Comparison of ENCODE assay signal across 13 cellular contexts in the genomic region with DNA sequence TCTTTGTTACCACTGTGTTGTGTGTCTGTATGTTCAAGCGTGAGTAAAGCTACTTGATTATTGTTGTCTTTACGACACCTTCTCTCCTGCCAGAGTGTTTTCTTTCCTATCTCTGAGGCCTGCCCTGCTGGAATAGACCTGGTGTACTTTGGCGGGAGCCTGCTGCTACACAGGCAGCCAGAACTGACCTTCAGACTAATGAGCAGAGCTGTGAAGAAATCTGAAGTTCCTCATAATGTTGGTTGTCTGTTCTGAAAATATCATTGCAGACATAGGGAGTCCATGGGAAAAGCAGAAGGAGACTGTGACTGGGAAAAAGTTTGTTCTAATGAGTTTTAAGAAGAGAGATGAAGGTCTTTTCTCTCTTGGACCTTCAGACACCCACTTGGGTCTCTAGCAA. TPM values are rescaled to one million over a fixed set of nuclear protein-coding genes. Genes with fewer than 3 reads are reported as not detected.
DNase-seq lines count a peak whose midpoint lies in the region; ATAC-seq and TF ChIP-seq lines count a peak whose summit lies in the region.
"Had no signal": no experiment of that assay in that cellular context is flagged by ENCODE, and none has a peak within 500 bp of the region (broad histone marks: within the 10 kb centered on the region; RNA-seq: fewer than 3 reads in every experiment).

No MANE protein-coding gene starts in this region.

- peaks cover 33% of the 10 kb centered on the region for H3K79me2 ChIP-seq in mammary epithelial cell (ENCODE audit: insufficient read depth, low read length)

- H3K4me1 ChIP-seq in mammary epithelial cell (ENCODE audit: insufficient read depth, low read length) (no peaks in the 10 kb centered on the region), prostate gland (replicated peaks) (peaks cover under 1% of the 10 kb centered on the region)

- H3K9me3 ChIP-seq in mammary epithelial cell (replicated peaks; ENCODE audit: insufficient read depth, low read length) (no peaks in the 10 kb centered on the region), prostate gland (no peaks in the 10 kb centered on the region)

- TF ChIP-seq POLR2A in prostate gland (IDR thresholded peaks at IDR 0.05), result no peak

- WGBS in mammary epithelial cell (ENCODE audit: low coverage, missing lambda C conversion rate), result 96% methylated on average over 3 of the region's 3 CpGs
- WGBS in prostate gland, result 57% methylated on average over 3 of the region's 3 CpGs

- H4K20me1 ChIP-seq in mammary epithelial cell (ENCODE audit: insufficient read depth, low read length), result no peaks in the 10 kb centered on the region

- H3K27me3 Mint-ChIP-seq in MCF 10A (ENCODE audit: insufficient read depth, unreplicated experiment), result no peaks in the 10 kb centered on the region
- H3K27me3 Mint-ChIP-seq in dendritic cell treated with granulocyte-macrophage colony-stimulating factor and Interleukin-4, amounts not matched to agents 40 ng/mL and 50 ng/mL, for 4 days, result no peaks in the 10 kb centered on the region
- H3K27me3 Mint-ChIP-seq in mesothelial cell of epicardium (ENCODE audit: low read depth), result no peaks in the 10 kb centered on the region
- H3K27me3 Mint-ChIP-seq in activated T-helper 1 cell treated with anti-CD3 and anti-CD28 coated beads, Interleukin-12 subunit alpha, Interleukin-12 subunit beta, Interleukin-2, Interleukin-4 antibody, amounts not matched to agents 30 ng/mL and 10 ng/mL and 1 ng/mL, durations not matched to agents 14 hours and 24 hours and 36 hours (ENCODE audit: insufficient read depth), result no peaks in the 10 kb centered on the region
- H3K27me3 Mint-ChIP-seq: activated naive CD8-positive, alpha-beta T cell treated with anti-CD3 and anti-CD28 coated beads, Interleukin-2, amount 50 U/mL, for 24 hours had no signal

- no peak overlapping the region for H3K27ac ChIP-seq in mammary epithelial cell (ENCODE audit: insufficient read depth, low read depth, low read length)
- no peak overlapping the region for H3K27ac ChIP-seq in prostate gland

- dilution Hi-C loops in mammary epithelial cell (cut with HindIII; ENCODE audit: low sequenced_read_pairs), result no loop called here

- in situ Hi-C loops in mammary epithelial cell (cut with MboI; ENCODE audit: low sequenced_read_pairs in 2 of 2), result no loop called here

- DNase-seq in MCF 10A (ENCODE audit: unreplicated experiment) (no peak), mammary epithelial cell (no peak), mesothelial cell of epicardium (ENCODE audit: low spot score in 2 of 2, unreplicated experiment in 2 of 2) (no peak), prostate gland (ENCODE audit: low spot score) (no peak), SHP77 treated with DMSO at 0.1 percent for 48 hours (lab: John Stamatoyannopoulos, UW) (no peak)
- DNase-seq in activated T-helper 1 cell treated with anti-CD3 and anti-CD28 coated beads, Interleukin-12 subunit alpha, Interleukin-12 subunit beta, Interleukin-2, Interleukin-4 antibody, amounts not matched to agents 30 ng/mL and 10 ng/mL and 1 ng/mL, durations not matched to agents 14 hours and 24 hours and 36 hours (ENCODE audit: low spot score), result no peak
- DNase-seq: 8988T; activated CD4-positive, alpha-beta T cell treated with anti-CD3 and anti-CD28 coated beads for 1 hour; activated naive CD8-positive, alpha-beta T cell treated with anti-CD3 and anti-CD28 coated beads, Interleukin-2, amount 50 U/mL, for 24 hours; NCI-H1930; NCI-H748 treated with DMSO at 0.1 percent for 48 hours had no signal

- peak overlapping the region; percentile 46 for H3K27ac Mint-ChIP-seq in MCF 10A (ENCODE audit: low read depth, unreplicated experiment)
- H3K27ac Mint-ChIP-seq in dendritic cell treated with granulocyte-macrophage colony-stimulating factor and Interleukin-4, amounts not matched to agents 40 ng/mL and 50 ng/mL, for 4 days, result peak overlapping the region; percentile 66
- H3K27ac Mint-ChIP-seq in mesothelial cell of epicardium, result peak overlapping the region; percentile 87
- no peak overlapping the region for H3K27ac Mint-ChIP-seq in activated T-helper 1 cell treated with anti-CD3 and anti-CD28 coated beads, Interleukin-12 subunit alpha, Interleukin-12 subunit beta, Interleukin-2, Interleukin-4 antibody, amounts not matched to agents 30 ng/mL and 10 ng/mL and 1 ng/mL, durations not matched to agents 14 hours and 24 hours and 36 hours
- H3K27ac Mint-ChIP-seq: activated naive CD8-positive, alpha-beta T cell treated with anti-CD3 and anti-CD28 coated beads, Interleukin-2, amount 50 U/mL, for 24 hours had no signal

- H3K4me1 Mint-ChIP-seq in MCF 10A (ENCODE audit: insufficient read depth, unreplicated experiment) (peaks cover 4% of the 10 kb centered on the region), mesothelial cell of epicardium (peaks cover 1% of the 10 kb centered on the region)
- peaks cover 42% of the 10 kb centered on the region for H3K4me1 Mint-ChIP-seq in dendritic cell treated with granulocyte-macrophage colony-stimulating factor and Interleukin-4, amounts not matched to agents 40 ng/mL and 50 ng/mL, for 4 days (ENCODE audit: low read depth)
- H3K4me1 Mint-ChIP-seq in activated T-helper 1 cell treated with anti-CD3 and anti-CD28 coated beads, Interleukin-12 subunit alpha, Interleukin-12 subunit beta, Interleukin-2, Interleukin-4 antibody, amounts not matched to agents 30 ng/mL and 10 ng/mL and 1 ng/mL, durations not matched to agents 14 hours and 24 hours and 36 hours (ENCODE audit: low read depth), result peaks cover 20% of the 10 kb centered on the region

- intact Hi-C loops in MCF 10A (cut with micrococcal nuclease), result no loop called here
- intact Hi-C loops in mammary epithelial cell (cut with micrococcal nuclease), result no loop called here
- intact Hi-C loops in dendritic cell treated with granulocyte-macrophage colony-stimulating factor and Interleukin-4, amounts not matched to agents 40 ng/mL and 50 ng/mL, for 4 days (cut with micrococcal nuclease), result no loop called here
- intact Hi-C loops in prostate gland (cut with DNase I), result no loop called here
- intact Hi-C loops in activated T-helper 1 cell treated with anti-CD3 and anti-CD28 coated beads, Interleukin-12 subunit alpha, Interleukin-12 subunit beta, Interleukin-2, Interleukin-4 antibody, amounts not matched to agents 30 ng/mL and 10 ng/mL and 1 ng/mL, durations not matched to agents 14 hours and 24 hours and 36 hours (cut with micrococcal nuclease), result no loop called here

- no peak for ATAC-seq in HG03108 (IDR thresholded peaks at IDR 0.05; ENCODE audit: unreplicated experiment)
- ATAC-seq: activated naive CD8-positive, alpha-beta T cell treated with anti-CD3 and anti-CD28 coated beads, Interleukin-2, amount 50 U/mL, for 24 hours had no signal

- CTCF ChIA-PET in MCF 10A (lab: Yijun Ruan, JAX) (no interaction called here), mammary epithelial cell (lab: Charles Lee; ENCODE audit: low non-redundant PET) (no interaction called here)

- H3K9me3 Mint-ChIP-seq in MCF 10A (ENCODE audit: unreplicated experiment), result no peaks in the 10 kb centered on the region
- no peaks in the 10 kb centered on the region for H3K9me3 Mint-ChIP-seq in dendritic cell treated with granulocyte-macrophage colony-stimulating factor and Interleukin-4, amounts not matched to agents 40 ng/mL and 50 ng/mL, for 4 days
- no peaks in the 10 kb centered on the region for H3K9me3 Mint-ChIP-seq in mesothelial cell of epicardium
- no peaks in the 10 kb centered on the region for H3K9me3 Mint-ChIP-seq in activated T-helper 1 cell treated with anti-CD3 and anti-CD28 coated beads, Interleukin-12 subunit alpha, Interleukin-12 subunit beta, Interleukin-2, Interleukin-4 antibody, amounts not matched to agents 30 ng/mL and 10 ng/mL and 1 ng/mL, durations not matched to agents 14 hours and 24 hours and 36 hours
- H3K9me3 Mint-ChIP-seq: activated naive CD8-positive, alpha-beta T cell treated with anti-CD3 and anti-CD28 coated beads, Interleukin-2, amount 50 U/mL, for 24 hours had no signal

- H3K4me3 Mint-ChIP-seq in MCF 10A (ENCODE audit: unreplicated experiment), result no peak overlapping the region
- H3K4me3 Mint-ChIP-seq in dendritic cell treated with granulocyte-macrophage colony-stimulating factor and Interleukin-4, amounts not matched to agents 40 ng/mL and 50 ng/mL, for 4 days, result no peak overlapping the region
- no peak overlapping the region for H3K4me3 Mint-ChIP-seq in mesothelial cell of epicardium
- H3K4me3 Mint-ChIP-seq in activated T-helper 1 cell treated with anti-CD3 and anti-CD28 coated beads, Interleukin-12 subunit alpha, Interleukin-12 subunit beta, Interleukin-2, Interleukin-4 antibody, amounts not matched to agents 30 ng/mL and 10 ng/mL and 1 ng/mL, durations not matched to agents 14 hours and 24 hours and 36 hours, result no peak overlapping the region
- H3K4me3 Mint-ChIP-seq: activated naive CD8-positive, alpha-beta T cell treated with anti-CD3 and anti-CD28 coated beads, Interleukin-2, amount 50 U/mL, for 24 hours had no signal

- H3K36me3 ChIP-seq in mammary epithelial cell (ENCODE audit: insufficient read depth, low read length) (peaks cover 2% of the 10 kb centered on the region), prostate gland (no peaks in the 10 kb centered on the region)

- TF ChIP-seq CTCF in MCF 10A (IDR thresholded peaks at IDR 0.05; ENCODE audit: unreplicated experiment), result no peak
- no peak for TF ChIP-seq CTCF in mammary epithelial cell (conservative IDR thresholded peaks at IDR 0.05 in 1 of 2, IDR thresholded peaks at IDR 0.05 in 1 of 2; ENCODE audit: extremely low read depth in 1 of 2, insufficient read depth in 1 of 2, low read depth in 1 of 2, low read length in 2 of 2)
- TF ChIP-seq CTCF in mesothelial cell of epicardium (IDR thresholded peaks at IDR 0.05; ENCODE audit: unreplicated experiment), result no peak
- TF ChIP-seq CTCF in prostate gland (IDR thresholded peaks at IDR 0.05), result no peak

- no peak overlapping the region for H3K4me2 ChIP-seq in mammary epithelial cell (ENCODE audit: insufficient read depth, low read depth, low read length)

- POLR2A ChIA-PET in MCF 10A (lab: Yijun Ruan, JAX), result interaction anchor here (1.2 kb wide), 1 partner anchor 9 kb away, joined by 6 read pairs; a partner anchor contains a TSS

- BruUV-seq in MCF 10A (replicated peaks; lab: Mats Ljungman, UMichigan) (no TSS peak), mammary epithelial cell (replicated peaks; lab: Mats Ljungman, UMichigan) (no TSS peak)

- no peak overlapping the region for H2AFZ ChIP-seq in mammary epithelial cell (ENCODE audit: low read depth, low read length)

- H3K27me3 ChIP-seq in mammary epithelial cell (ENCODE audit: insufficient read depth, low read length), result no peaks in the 10 kb centered on the region
- H3K27me3 ChIP-seq in prostate gland (replicated peaks; ENCODE audit: insufficient read depth), result no peaks in the 10 kb centered on the region

- H3K4me3 ChIP-seq in mammary epithelial cell (replicated peaks in 1 of 3; ENCODE audit: insufficient read depth in 1 of 3, low read depth in 2 of 3, low read length in 3 of 3) (no peak overlapping the region), prostate gland (no peak overlapping the region)

- no peak overlapping the region for H3K9ac ChIP-seq in mammary epithelial cell (ENCODE audit: insufficient read depth, low read length)

- H3K36me3 Mint-ChIP-seq in MCF 10A (ENCODE audit: insufficient read depth, unreplicated experiment) (peaks cover 36% of the 10 kb centered on the region), mesothelial cell of epicardium (peaks cover 22% of the 10 kb centered on the region)
- H3K36me3 Mint-ChIP-seq in dendritic cell treated with granulocyte-macrophage colony-stimulating factor and Interleukin-4, amounts not matched to agents 40 ng/mL and 50 ng/mL, for 4 days (ENCODE audit: low read depth), result peaks cover 56% of the 10 kb centered on the region
- H3K36me3 Mint-ChIP-seq in activated T-helper 1 cell treated with anti-CD3 and anti-CD28 coated beads, Interleukin-12 subunit alpha, Interleukin-12 subunit beta, Interleukin-2, Interleukin-4 antibody, amounts not matched to agents 30 ng/mL and 10 ng/mL and 1 ng/mL, durations not matched to agents 14 hours and 24 hours and 36 hours (ENCODE audit: low read depth), result peaks cover 14% of the 10 kb centered on the region

RNA-seq across cellular contexts. Expression of a gene that starts 9.8 kb away (rescaled TPM):
- total RNA-seq in MCF 10A (2022), result 19.8 and 21.9 TPM in 2 replicates
- 10 to 100 TPM; 20.3 to 28.3 TPM for total RNA-seq in mammary epithelial cell
- 14.7 TPM for polyA plus RNA-seq in mammary epithelial cell
- polyA minus RNA-seq in mammary epithelial cell, result 25.9 TPM
- 31.7 to 36.9 TPM (median 34.6 TPM) in 3 replicates for total RNA-seq in mesothelial cell of epicardium
- total RNA-seq in prostate gland, result 10 to 100 TPM; 31.7 to 60.8 TPM
- 25.9 and 27.2 TPM in 2 replicates for total RNA-seq in activated T-helper 1 cell treated with anti-CD3 and anti-CD28 coated beads, Interleukin-12 subunit alpha, Interleukin-12 subunit beta, Interleukin-2, Interleukin-4 antibody, amounts not matched to agents 30 ng/mL and 10 ng/mL and 1 ng/mL, durations not matched to agents 14 hours and 24 hours and 36 hours
